ENCODE assay signal across 26 cellular contexts in the genomic region with DNA sequence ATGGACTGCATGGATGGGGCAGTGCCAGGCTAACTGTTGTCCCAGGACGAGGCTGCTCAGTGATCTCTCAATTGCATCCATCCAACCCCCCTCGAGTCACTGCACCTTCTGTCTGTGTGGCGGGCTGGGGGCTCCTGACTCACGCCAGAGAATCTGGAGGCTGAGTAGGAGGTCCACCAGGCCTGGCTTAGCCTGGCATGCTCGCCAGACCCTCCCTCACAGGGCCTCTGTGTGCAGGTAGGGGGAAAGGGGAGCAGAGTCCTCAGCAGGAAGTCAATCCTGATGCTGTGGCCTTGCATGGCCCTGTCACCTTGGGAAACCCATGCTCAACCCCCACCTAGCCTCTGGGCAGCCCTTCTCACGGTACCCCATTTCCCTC.
"Had no signal": no experiment of that assay in that cellular context is flagged by ENCODE, and none has a peak within 500 bp of the region (broad histone marks: within the 10 kb centered on the region; RNA-seq: fewer than 3 reads in every experiment).

No MANE protein-coding gene starts in this region.

- H3K4me3 Mint-ChIP-seq: activated CD8-positive, alpha-beta T cell treated with anti-CD3 and anti-CD28 coated beads, Interleukin-2, amount 10 ng/mL, durations not matched to agents 7 days and 5 days; activated naive CD8-positive, alpha-beta T cell; activated T-cell treated with anti-CD3 and anti-CD28 coated beads, Interleukin-2, amount 50 U/mL, for 24 hours; activated T-helper 1 cell treated with anti-CD3 and anti-CD28 coated beads, Interleukin-12 subunit alpha, Interleukin-12 subunit beta, Interleukin-2, Interleukin-4 antibody, amounts not matched to agents 30 ng/mL and 10 ng/mL and 1 ng/mL, durations not matched to agents 14 hours and 24 hours and 36 hours; T-helper 17 cell; WTC11 had no signal

- H3K36me3 ChIP-seq: brain microvascular endothelial cell, cardiac muscle cell, Peyer's patch had no signal

- ATAC-seq: activated CD8-positive, alpha-beta T cell treated with anti-CD3 and anti-CD28 coated beads, Interleukin-2, amount 10 ng/mL, durations not matched to agents 7 days and 5 days; T-helper 17 cell; WTC11 had no signal

- DNase-seq: activated CD4-positive, alpha-beta T cell treated with anti-CD3 and anti-CD28 coated beads for 48 hours; activated CD4-positive, alpha-beta T cell treated with anti-CD3 and anti-CD28 coated beads, Interleukin-2, amount 50 U/mL, for 4 hours; activated CD4-positive, CD25-positive, alpha-beta regulatory T cell treated with anti-CD3 and anti-CD28 coated beads, Interleukin-2, amount 50 U/mL, for 72 hours; activated CD8-positive, alpha-beta memory T cell treated with anti-CD3 and anti-CD28 coated beads, Interleukin-2, amount 50 U/mL, for 48 hours; activated CD8-positive, alpha-beta T cell treated with anti-CD3 and anti-CD28 coated beads, Interleukin-2, amount 10 ng/mL, durations not matched to agents 7 days and 5 days; activated effector memory CD4-positive, alpha-beta T cell treated with Interleukin-2 at 50 U/mL for 16 hours; activated naive CD4-positive, alpha-beta T cell; activated T-cell treated with anti-CD3 and anti-CD28 coated beads, Interleukin-2, amount 50 U/mL, for 24 hours; amygdala; brain microvascular endothelial cell; NCI-H1092; NCI-H1417 treated with DMSO at 0.1 percent for 48 hours; NCI-H1694 treated with DMSO at 0.1 percent for 48 hours; NCI-H2081; NCI-H446; NCI-H524; SHP77 treated with DMSO at 0.1 percent for 48 hours; T-helper 17 cell; T-helper 9 cell had no signal

- H3K27ac ChIP-seq: brain microvascular endothelial cell, cardiac muscle cell, KMS-11, Peyer's patch, RWPE1 had no signal

- H3K27ac Mint-ChIP-seq: activated CD8-positive, alpha-beta T cell treated with anti-CD3 and anti-CD28 coated beads, Interleukin-2, amount 10 ng/mL, durations not matched to agents 7 days and 5 days; activated naive CD8-positive, alpha-beta T cell; activated T-cell treated with anti-CD3 and anti-CD28 coated beads, Interleukin-2, amount 50 U/mL, for 24 hours; activated T-helper 1 cell treated with anti-CD3 and anti-CD28 coated beads, Interleukin-12 subunit alpha, Interleukin-12 subunit beta, Interleukin-2, Interleukin-4 antibody, amounts not matched to agents 30 ng/mL and 10 ng/mL and 1 ng/mL, durations not matched to agents 14 hours and 24 hours and 36 hours; T-helper 17 cell; WTC11 had no signal

- H3K4me3 ChIP-seq: cardiac muscle cell, Peyer's patch had no signal
